9 cellular contexts compared by ENCODE assay signal in genomic region chr16:456891-457483, GRCh38. TPM values are rescaled to one million over a fixed set of nuclear protein-coding genes. Genes with fewer than 3 reads are reported as not detected.
DNase-seq lines count a peak whose midpoint lies in the region; ATAC-seq and TF ChIP-seq lines count a peak whose summit lies in the region.
"Had no signal": no experiment of that assay in that cellular context is flagged by ENCODE, and none has a peak within 500 bp of the region (broad histone marks: within the 10 kb centered on the region; RNA-seq: fewer than 3 reads in every experiment).

No MANE protein-coding gene starts in this region.

- H3K4me3 ChIP-seq in AG10803 (ENCODE audit: low read length), result no peak overlapping the region

- DNase-seq in AG10803 (ENCODE audit: low read depth), result peak; percentile 24
- peak; percentile 73 for DNase-seq in OCI-M1 (lab: John Stamatoyannopoulos, UW)
- DNase-seq in fibroblast of peridontal ligament (ENCODE audit: extremely low read depth), result peak; percentile 36
- no peak for DNase-seq in omental fat pad (ENCODE audit: low spot score)
- DNase-seq in kidney glomerular epithelial cell (lab: John Stamatoyannopoulos, UW), result no peak
- no peak for DNase-seq in NCI-H1436 (lab: John Stamatoyannopoulos, UW)
- no peak for DNase-seq in T1000 (lab: John Stamatoyannopoulos, UW)
- DNase-seq: stimulated activated CD4-positive, alpha-beta T cell treated with anti-CD3 and anti-CD28 coated beads, Interleukin-1b, Interleukin-23, amount 100 ng/mL, for 48 hours had no signal

- peak; percentile 34 for ATAC-seq in omental fat pad (ENCODE audit: low FRiP score)
- ATAC-seq in GM18511 (IDR thresholded peaks at IDR 0.05; ENCODE audit: unreplicated experiment), result no peak

- no peak for TF ChIP-seq CTCF in AG10803 (conservative IDR thresholded peaks at IDR 0.05; ENCODE audit: low read length)
- TF ChIP-seq CTCF in omental fat pad (IDR thresholded peaks at IDR 0.05), result no peak

RNA-seq across cellular contexts. Expression of gene RAB11FIP3, which starts 31.5 kb away (rescaled TPM):
- total RNA-seq in omental fat pad, result 10 to 100 TPM; 24.9 to 52.2 (median 48.7) TPM

RNA-seq across cellular contexts. Expression of gene DECR2, which starts 55.3 kb away (rescaled TPM):
- total RNA-seq in omental fat pad, result 10 to 100 TPM; 16.5 to 30.9 (median 21.4) TPM

RNA-seq across cellular contexts. Expression of gene NME4, which starts 60.0 kb away (rescaled TPM):
- total RNA-seq in omental fat pad, result 100 to 1,000 TPM in 1 of 4 donors, 10 to 100 TPM in 3; 49.5 to 115 (median 79.3) TPM

Comparison
In these comparisons a context has a peak if more than half of its experiments do, and no peak if none do; other contexts are left out.
1. DNase-seq: peak in AG10803 (single experiment), OCI-M1 (single experiment) and fibroblast of peridontal ligament (single experiment); none in omental fat pad (single experiment), kidney glomerular epithelial cell (single experiment), NCI-H1436 (single experiment) and T1000 (single experiment).